2 cellular contexts compared by ENCODE assay signal in the genomic region with DNA sequence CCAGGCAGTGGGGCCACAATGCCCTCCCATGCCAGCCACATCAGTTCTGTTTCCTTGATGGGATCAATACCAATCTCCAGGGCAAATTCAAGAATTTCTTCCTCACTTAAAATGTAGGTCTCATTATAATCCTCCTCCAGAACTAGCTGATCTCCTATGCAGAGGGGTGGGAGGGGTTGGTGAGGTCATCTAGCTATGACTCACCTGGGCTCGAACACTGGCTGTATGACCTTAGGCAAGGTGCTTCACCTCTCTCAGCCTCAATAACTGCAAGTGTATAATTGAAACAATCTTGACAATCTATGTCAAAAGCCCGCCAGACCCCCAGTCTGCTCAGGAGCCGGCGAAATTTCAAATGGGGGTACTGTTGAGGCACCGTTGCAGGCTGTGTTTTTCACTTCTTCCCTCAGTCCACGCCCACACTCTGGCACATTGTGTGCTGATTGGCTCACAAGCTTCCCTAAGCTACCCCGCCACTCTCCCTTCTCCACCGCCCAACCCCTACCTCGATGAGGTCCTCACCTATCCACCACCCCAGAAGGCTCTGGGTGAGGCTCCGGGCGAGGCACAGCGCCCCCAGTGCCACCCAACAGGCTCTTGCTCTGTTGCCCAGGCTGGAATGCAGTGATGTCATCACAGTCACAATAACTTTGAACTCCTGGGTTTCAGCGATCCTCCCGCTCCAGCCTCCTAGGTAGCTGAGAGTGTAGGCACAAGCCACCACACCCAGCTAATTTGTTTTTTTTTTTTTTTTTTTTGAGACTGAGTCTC.
TF ChIP-seq lines count a peak whose summit lies in the region.

No MANE protein-coding gene starts in this region.

TF ChIP-seq in HEK293, 187 proteins besides CTCF, POLR2A, EP300 and RAD21 (continues in another document):
- TF ChIP-seq KLF10 (tag by site-specific recombination; IDR thresholded peaks at IDR 0.05) (no peak), ZNF777 (tag by site-specific recombination; IDR thresholded peaks at IDR 0.05; ENCODE audit: borderline replicate concordance) (no peak), ZBTB48 (tag by site-specific recombination; IDR thresholded peaks at IDR 0.05) (no peak), ZNF266 (tag by site-specific recombination; IDR thresholded peaks at IDR 0.05; ENCODE audit: low read depth) (no peak), KLF1 (tag by site-specific recombination; IDR thresholded peaks at IDR 0.05) (peak; percentile 80), ZNF175 (tag by site-specific recombination; IDR thresholded peaks at IDR 0.05) (no peak), ZNF354C (tag by site-specific recombination; IDR thresholded peaks at IDR 0.05; ENCODE audit: borderline replicate concordance, low read depth) (no peak), ZNF629 (tag by site-specific recombination; IDR thresholded peaks at IDR 0.05) (peak; percentile 22; the same call in 1 of the 2 replicates), OSR2 (tag by site-specific recombination; IDR thresholded peaks at IDR 0.05) (peak; percentile 53; the same call in 1 of the 2 replicates), GLIS2 (tag by site-specific recombination; IDR thresholded peaks at IDR 0.05) (no peak), ZNF48 (tag by site-specific recombination; IDR thresholded peaks at IDR 0.05) (no peak), MEIS1 (CRISPR knock-in tag; IDR thresholded peaks at IDR 0.05; ENCODE audit: borderline replicate concordance) (no peak), MZF1 (tag by site-specific recombination; IDR thresholded peaks at IDR 0.05; ENCODE audit: borderline replicate concordance) (no peak), ZNF416 (tag by site-specific recombination; IDR thresholded peaks at IDR 0.05) (no peak), WT1 (tag by site-specific recombination; IDR thresholded peaks at IDR 0.05) (no peak), ZNF423 (tag by site-specific recombination; IDR thresholded peaks at IDR 0.05) (no peak), ZNF16 (tag by site-specific recombination; IDR thresholded peaks at IDR 0.05; ENCODE audit: low read depth) (no peak), REPIN1 (tag by site-specific recombination; IDR thresholded peaks at IDR 0.05; ENCODE audit: low read depth) (no peak)
- TF ChIP-seq, protein P1, sequence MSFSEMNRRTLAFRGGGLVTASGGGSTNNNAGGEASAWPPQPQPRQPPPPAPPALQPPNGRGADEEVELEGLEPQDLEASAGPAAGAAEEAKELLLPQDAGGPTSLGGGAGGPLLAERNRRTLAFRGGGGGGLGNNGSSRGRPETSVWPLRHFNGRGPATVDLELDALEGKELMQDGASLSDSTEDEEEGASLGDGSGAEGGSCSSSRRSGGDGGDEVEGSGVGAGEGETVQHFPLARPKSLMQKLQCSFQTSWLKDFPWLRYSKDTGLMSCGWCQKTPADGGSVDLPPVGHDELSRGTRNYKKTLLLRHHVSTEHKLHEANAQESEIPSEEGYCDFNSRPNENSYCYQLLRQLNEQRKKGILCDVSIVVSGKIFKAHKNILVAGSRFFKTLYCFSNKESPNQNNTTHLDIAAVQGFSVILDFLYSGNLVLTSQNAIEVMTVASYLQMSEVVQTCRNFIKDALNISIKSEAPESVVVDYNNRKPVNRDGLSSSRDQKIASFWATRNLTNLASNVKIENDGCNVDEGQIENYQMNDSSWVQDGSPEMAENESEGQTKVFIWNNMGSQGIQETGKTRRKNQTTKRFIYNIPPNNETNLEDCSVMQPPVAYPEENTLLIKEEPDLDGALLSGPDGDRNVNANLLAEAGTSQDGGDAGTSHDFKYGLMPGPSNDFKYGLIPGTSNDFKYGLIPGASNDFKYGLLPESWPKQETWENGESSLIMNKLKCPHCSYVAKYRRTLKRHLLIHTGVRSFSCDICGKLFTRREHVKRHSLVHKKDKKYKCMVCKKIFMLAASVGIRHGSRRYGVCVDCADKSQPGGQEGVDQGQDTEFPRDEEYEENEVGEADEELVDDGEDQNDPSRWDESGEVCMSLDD (tag by site-specific recombination; IDR thresholded peaks at IDR 0.05), result no peak
- TF ChIP-seq, protein P2, sequence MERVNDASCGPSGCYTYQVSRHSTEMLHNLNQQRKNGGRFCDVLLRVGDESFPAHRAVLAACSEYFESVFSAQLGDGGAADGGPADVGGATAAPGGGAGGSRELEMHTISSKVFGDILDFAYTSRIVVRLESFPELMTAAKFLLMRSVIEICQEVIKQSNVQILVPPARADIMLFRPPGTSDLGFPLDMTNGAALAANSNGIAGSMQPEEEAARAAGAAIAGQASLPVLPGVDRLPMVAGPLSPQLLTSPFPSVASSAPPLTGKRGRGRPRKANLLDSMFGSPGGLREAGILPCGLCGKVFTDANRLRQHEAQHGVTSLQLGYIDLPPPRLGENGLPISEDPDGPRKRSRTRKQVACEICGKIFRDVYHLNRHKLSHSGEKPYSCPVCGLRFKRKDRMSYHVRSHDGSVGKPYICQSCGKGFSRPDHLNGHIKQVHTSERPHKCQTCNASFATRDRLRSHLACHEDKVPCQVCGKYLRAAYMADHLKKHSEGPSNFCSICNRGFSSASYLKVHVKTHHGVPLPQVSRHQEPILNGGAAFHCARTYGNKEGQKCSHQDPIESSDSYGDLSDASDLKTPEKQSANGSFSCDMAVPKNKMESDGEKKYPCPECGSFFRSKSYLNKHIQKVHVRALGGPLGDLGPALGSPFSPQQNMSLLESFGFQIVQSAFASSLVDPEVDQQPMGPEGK (tag by site-specific recombination; IDR thresholded peaks at IDR 0.05), result no peak
- TF ChIP-seq, protein P3, sequence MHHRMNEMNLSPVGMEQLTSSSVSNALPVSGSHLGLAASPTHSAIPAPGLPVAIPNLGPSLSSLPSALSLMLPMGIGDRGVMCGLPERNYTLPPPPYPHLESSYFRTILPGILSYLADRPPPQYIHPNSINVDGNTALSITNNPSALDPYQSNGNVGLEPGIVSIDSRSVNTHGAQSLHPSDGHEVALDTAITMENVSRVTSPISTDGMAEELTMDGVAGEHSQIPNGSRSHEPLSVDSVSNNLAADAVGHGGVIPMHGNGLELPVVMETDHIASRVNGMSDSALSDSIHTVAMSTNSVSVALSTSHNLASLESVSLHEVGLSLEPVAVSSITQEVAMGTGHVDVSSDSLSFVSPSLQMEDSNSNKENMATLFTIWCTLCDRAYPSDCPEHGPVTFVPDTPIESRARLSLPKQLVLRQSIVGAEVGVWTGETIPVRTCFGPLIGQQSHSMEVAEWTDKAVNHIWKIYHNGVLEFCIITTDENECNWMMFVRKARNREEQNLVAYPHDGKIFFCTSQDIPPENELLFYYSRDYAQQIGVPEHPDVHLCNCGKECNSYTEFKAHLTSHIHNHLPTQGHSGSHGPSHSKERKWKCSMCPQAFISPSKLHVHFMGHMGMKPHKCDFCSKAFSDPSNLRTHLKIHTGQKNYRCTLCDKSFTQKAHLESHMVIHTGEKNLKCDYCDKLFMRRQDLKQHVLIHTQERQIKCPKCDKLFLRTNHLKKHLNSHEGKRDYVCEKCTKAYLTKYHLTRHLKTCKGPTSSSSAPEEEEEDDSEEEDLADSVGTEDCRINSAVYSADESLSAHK (tag by site-specific recombination; IDR thresholded peaks at IDR 0.05), result no peak
- TF ChIP-seq, protein P4, sequence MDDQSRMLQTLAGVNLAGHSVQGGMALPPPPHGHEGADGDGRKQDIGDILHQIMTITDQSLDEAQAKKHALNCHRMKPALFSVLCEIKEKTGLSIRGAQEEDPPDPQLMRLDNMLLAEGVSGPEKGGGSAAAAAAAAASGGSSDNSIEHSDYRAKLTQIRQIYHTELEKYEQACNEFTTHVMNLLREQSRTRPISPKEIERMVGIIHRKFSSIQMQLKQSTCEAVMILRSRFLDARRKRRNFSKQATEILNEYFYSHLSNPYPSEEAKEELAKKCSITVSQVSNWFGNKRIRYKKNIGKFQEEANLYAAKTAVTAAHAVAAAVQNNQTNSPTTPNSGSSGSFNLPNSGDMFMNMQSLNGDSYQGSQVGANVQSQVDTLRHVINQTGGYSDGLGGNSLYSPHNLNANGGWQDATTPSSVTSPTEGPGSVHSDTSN (CRISPR knock-in tag; IDR thresholded peaks at IDR 0.05), result no peak

TF ChIP-seq in H1, 55 proteins besides CTCF, POLR2A, EP300 and RAD21:
- TF ChIP-seq JUN (IDR thresholded peaks at IDR 0.05; ENCODE audit: low read depth, low read length) (no peak), YY1 (IDR thresholded peaks at IDR 0.05; ENCODE audit: low read depth, low read length) (no peak), JUND (IDR thresholded peaks at IDR 0.05; ENCODE audit: low read length) (no peak), KDM1A (IDR thresholded peaks at IDR 0.05; ENCODE audit: borderline replicate concordance, low read length) (no peak), SRF (IDR thresholded peaks at IDR 0.05; ENCODE audit: low read depth, low read length) (no peak), SUZ12 (IDR thresholded peaks at IDR 0.05; ENCODE audit: low read length) (no peak), TEAD4 (IDR thresholded peaks at IDR 0.05; ENCODE audit: low read depth, low read length) (peak; percentile 49; the same call in 1 of the 2 replicates)
TF ChIP-seq in H1: peak in this region for 1.
